In the genomic region with DNA sequence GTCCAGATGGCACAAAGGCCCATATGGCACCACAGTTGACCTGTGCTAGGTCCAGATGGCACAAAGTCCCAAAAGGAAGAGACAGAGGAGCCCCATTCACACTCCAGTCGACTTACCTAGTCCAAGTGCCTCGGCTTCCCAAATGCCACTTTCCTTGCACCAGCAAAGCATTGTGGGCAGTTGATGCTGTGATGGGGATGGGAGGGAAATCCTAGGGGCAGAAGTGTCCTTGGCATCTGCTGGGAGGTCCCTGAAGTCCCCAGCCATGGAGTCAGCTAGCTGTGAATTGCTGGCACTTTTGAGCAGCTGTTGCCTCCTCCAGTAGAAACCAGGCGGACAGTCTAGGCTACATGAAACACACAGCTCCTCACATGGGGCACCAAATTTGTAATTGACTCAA, we compare ENCODE assay signal across 29 cellular contexts.
"Had no signal": no experiment of that assay in that cellular context is flagged by ENCODE, and none has a peak within 500 bp of the region (broad histone marks: within the 10 kb centered on the region; RNA-seq: fewer than 3 reads in every experiment).

No MANE protein-coding gene starts in this region.

- ATAC-seq: activated CD4-positive, alpha-beta T cell treated with anti-CD3 and anti-CD28 coated beads for 36 hours; activated naive CD8-positive, alpha-beta T cell treated with anti-CD3 and anti-CD28 coated beads, Interleukin-2, amount 50 U/mL, for 24 hours; activated T-cell treated with anti-CD3 and anti-CD28 coated beads, Interleukin-2, amount 50 U/mL, for 4 hours had no signal

- DNase-seq: activated CD4-positive, alpha-beta memory T cell treated with anti-CD3 and anti-CD28 coated beads for 36 hours; activated CD4-positive, alpha-beta T cell treated with anti-CD3 and anti-CD28 coated beads for 36 hours; activated CD4-positive, alpha-beta T cell treated with anti-CD3 and anti-CD28 coated beads, Interleukin-2, amount 50 U/mL, for 1 hour; activated CD8-positive, alpha-beta memory T cell treated with anti-CD3 and anti-CD28 coated beads, Interleukin-2, amount 50 U/mL, for 4 hours; activated gamma-delta T cell treated with Interleukin-2 at 50 U/mL for 16 hours; activated naive CD4-positive, alpha-beta T cell treated with anti-CD3 and anti-CD28 coated beads, Interleukin-2, amount 10 ng/mL, durations not matched to agents 7 days and 5 days; activated naive CD8-positive, alpha-beta T cell treated with anti-CD3 and anti-CD28 coated beads, Interleukin-2, amount 50 U/mL, for 24 hours; activated T-cell treated with anti-CD3 and anti-CD28 coated beads for 4 hours; activated T-cell treated with anti-CD3 and anti-CD28 coated beads, Interleukin-2, amount 50 U/mL, for 4 hours; anterior cingulate cortex; brain microvascular endothelial cell; MM.1S; MV-4-11; NCI-H1092; NCI-H1417; NCI-H146; NCI-H187; NCI-H2029 treated with DMSO at 0.1 percent for 48 hours; NCI-H2107; NCI-H2171; NCI-H446; NCI-H510A treated with DMSO at 0.1 percent for 48 hours; SHP77; SJCRH30; T1000 had no signal

- H3K27ac Mint-ChIP-seq: activated CD4-positive, alpha-beta memory T cell treated with anti-CD3 and anti-CD28 coated beads for 36 hours; activated CD4-positive, alpha-beta T cell treated with anti-CD3 and anti-CD28 coated beads for 36 hours; activated naive CD4-positive, alpha-beta T cell treated with anti-CD3 and anti-CD28 coated beads, Interleukin-2, amount 10 ng/mL, durations not matched to agents 7 days and 5 days; activated naive CD8-positive, alpha-beta T cell; activated naive CD8-positive, alpha-beta T cell treated with anti-CD3 and anti-CD28 coated beads, Interleukin-2, amount 50 U/mL, for 24 hours; activated T-helper 1 cell treated with anti-CD3 and anti-CD28 coated beads, Interleukin-12 subunit alpha, Interleukin-12 subunit beta, Interleukin-2, Interleukin-4 antibody, amounts not matched to agents 30 ng/mL and 10 ng/mL and 1 ng/mL, durations not matched to agents 14 hours and 24 hours and 36 hours had no signal

- H3K4me3 Mint-ChIP-seq: activated CD4-positive, alpha-beta memory T cell treated with anti-CD3 and anti-CD28 coated beads for 36 hours; activated CD4-positive, alpha-beta T cell treated with anti-CD3 and anti-CD28 coated beads for 36 hours; activated naive CD4-positive, alpha-beta T cell treated with anti-CD3 and anti-CD28 coated beads, Interleukin-2, amount 10 ng/mL, durations not matched to agents 7 days and 5 days; activated naive CD8-positive, alpha-beta T cell; activated naive CD8-positive, alpha-beta T cell treated with anti-CD3 and anti-CD28 coated beads, Interleukin-2, amount 50 U/mL, for 24 hours; activated T-cell treated with anti-CD3 and anti-CD28 coated beads, Interleukin-2, amount 50 U/mL, for 4 hours; activated T-helper 1 cell treated with anti-CD3 and anti-CD28 coated beads, Interleukin-12 subunit alpha, Interleukin-12 subunit beta, Interleukin-2, Interleukin-4 antibody, amounts not matched to agents 30 ng/mL and 10 ng/mL and 1 ng/mL, durations not matched to agents 14 hours and 24 hours and 36 hours; central memory CD8-positive, alpha-beta T cell had no signal

- H3K9me3 Mint-ChIP-seq: activated CD4-positive, alpha-beta memory T cell treated with anti-CD3 and anti-CD28 coated beads for 36 hours; activated naive CD4-positive, alpha-beta T cell treated with anti-CD3 and anti-CD28 coated beads, Interleukin-2, amount 10 ng/mL, durations not matched to agents 7 days and 5 days; activated naive CD8-positive, alpha-beta T cell treated with anti-CD3 and anti-CD28 coated beads, Interleukin-2, amount 50 U/mL, for 24 hours; activated T-cell treated with anti-CD3 and anti-CD28 coated beads, Interleukin-2, amount 50 U/mL, for 4 hours; activated T-helper 1 cell treated with anti-CD3 and anti-CD28 coated beads, Interleukin-12 subunit alpha, Interleukin-12 subunit beta, Interleukin-2, Interleukin-4 antibody, amounts not matched to agents 30 ng/mL and 10 ng/mL and 1 ng/mL, durations not matched to agents 14 hours and 24 hours and 36 hours; central memory CD8-positive, alpha-beta T cell had no signal

- FAIRE-seq: TTC549 had no signal

- H3K4me1 Mint-ChIP-seq: activated CD4-positive, alpha-beta T cell treated with anti-CD3 and anti-CD28 coated beads for 36 hours; activated naive CD4-positive, alpha-beta T cell treated with anti-CD3 and anti-CD28 coated beads, Interleukin-2, amount 10 ng/mL, durations not matched to agents 7 days and 5 days; activated naive CD8-positive, alpha-beta T cell treated with anti-CD3 and anti-CD28 coated beads, Interleukin-2, amount 50 U/mL, for 24 hours; central memory CD8-positive, alpha-beta T cell had no signal

- H3K36me3 Mint-ChIP-seq: activated CD4-positive, alpha-beta memory T cell treated with anti-CD3 and anti-CD28 coated beads for 36 hours; activated naive CD4-positive, alpha-beta T cell treated with anti-CD3 and anti-CD28 coated beads, Interleukin-2, amount 10 ng/mL, durations not matched to agents 7 days and 5 days; activated naive CD8-positive, alpha-beta T cell had no signal
